ENCODE assay signal across 18 cellular contexts in the genomic region with DNA sequence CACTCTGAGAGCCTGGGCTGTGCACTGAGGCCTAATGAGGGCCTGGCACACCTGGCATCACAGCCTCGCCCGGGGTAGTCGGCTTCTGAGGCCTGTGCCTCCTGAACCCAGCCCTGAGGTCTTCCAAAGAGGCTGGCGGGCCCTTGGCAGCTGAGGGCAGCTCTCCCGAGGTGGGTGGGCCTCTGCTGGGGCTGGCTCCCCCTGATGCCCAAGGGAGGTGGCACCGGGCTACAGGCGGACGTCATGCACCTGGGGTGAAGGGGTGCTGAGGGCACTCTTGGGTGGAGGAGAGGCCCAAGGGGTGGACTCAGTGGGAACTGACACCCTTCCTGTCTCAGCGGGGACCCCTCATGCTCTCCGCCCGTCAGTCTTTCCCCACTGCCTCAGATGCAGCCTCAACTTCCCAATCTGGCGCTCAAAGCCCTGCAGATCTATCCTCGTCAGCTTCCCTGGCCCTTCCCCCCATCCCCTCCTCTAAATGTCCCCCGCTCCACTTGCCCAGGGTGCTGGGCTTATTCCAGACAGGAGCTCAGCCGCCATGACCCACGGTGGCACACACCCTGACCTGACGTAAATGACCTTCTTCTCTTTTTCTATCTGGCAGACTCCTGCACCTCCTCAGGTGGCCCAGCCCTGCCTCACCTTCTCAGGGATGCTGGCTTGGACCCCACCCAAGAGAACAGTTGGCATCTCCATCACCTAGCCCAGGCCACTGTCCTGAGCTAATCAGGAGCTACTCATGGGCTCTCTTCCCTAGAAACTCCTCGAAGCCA. TPM values are rescaled to one million over a fixed set of nuclear protein-coding genes. Genes with fewer than 3 reads are reported as not detected.
DNase-seq lines count a peak whose midpoint lies in the region; ATAC-seq and TF ChIP-seq lines count a peak whose summit lies in the region.
"Had no signal": no experiment of that assay in that cellular context is flagged by ENCODE, and none has a peak within 500 bp of the region (broad histone marks: within the 10 kb centered on the region; RNA-seq: fewer than 3 reads in every experiment).

No MANE protein-coding gene starts in this region.

- no peak overlapping the region for H3K9ac ChIP-seq in mammary epithelial cell (ENCODE audit: insufficient read depth, low read length)
- no peak overlapping the region for H3K9ac ChIP-seq in colonic mucosa (ENCODE audit: low read depth in 2 of 2, low read length in 2 of 2)

- CTCF ChIA-PET in mammary epithelial cell (lab: Charles Lee; ENCODE audit: low non-redundant PET), result no interaction called here

- H3K9me3 ChIP-seq in mammary epithelial cell (replicated peaks; ENCODE audit: insufficient read depth, low read length), result peaks cover 2% of the 10 kb centered on the region
- H3K9me3 ChIP-seq in breast epithelium, result no peaks in the 10 kb centered on the region
- H3K9me3 ChIP-seq in colonic mucosa, result no peaks in the 10 kb centered on the region

- in situ Hi-C loops in mammary epithelial cell (cut with MboI; ENCODE audit: low sequenced_read_pairs in 2 of 2) (no loop called here), GM13977 (cut with MboI; ENCODE audit: low pct_unique_long_range_greater_than_20kb, low sequenced_read_pairs, unreplicated experiment) (no loop called here)

- H3K4me3 Mint-ChIP-seq in osteocyte (ENCODE audit: unreplicated experiment), result no peak overlapping the region
- H3K4me3 Mint-ChIP-seq: CD14-positive monocyte had no signal

- peak overlapping the region; percentile 20 for H2AFZ ChIP-seq in mammary epithelial cell (ENCODE audit: low read depth, low read length)

- H4K20me1 ChIP-seq in mammary epithelial cell (ENCODE audit: insufficient read depth, low read length), result no peaks in the 10 kb centered on the region

- dilution Hi-C loops in mammary epithelial cell (cut with HindIII; ENCODE audit: low sequenced_read_pairs), result no loop called here

- no peaks in the 10 kb centered on the region for H3K9me3 Mint-ChIP-seq in osteocyte (ENCODE audit: unreplicated experiment)

- ATAC-seq in stimulated activated naive CD8-positive, alpha-beta T cell treated with anti-CD3 and anti-CD28 coated beads, Interleukin-15, Interleukin-2, amounts not matched to agents 100 U/mL and 50 U/mL, for 24 hours, result no peak
- ATAC-seq: Panc1 had no signal

- no peak overlapping the region for H3K4me2 ChIP-seq in mammary epithelial cell (ENCODE audit: insufficient read depth, low read depth, low read length)

- H3K79me2 ChIP-seq in mammary epithelial cell (ENCODE audit: insufficient read depth, low read length), result no peaks in the 10 kb centered on the region

- TF ChIP-seq CTCF in mammary epithelial cell (conservative IDR thresholded peaks at IDR 0.05 in 1 of 2, IDR thresholded peaks at IDR 0.05 in 1 of 2; ENCODE audit: extremely low read depth in 1 of 2, insufficient read depth in 1 of 2, low read depth in 1 of 2, low read length in 2 of 2) (no peak), breast epithelium (IDR thresholded peaks at IDR 0.05) (no peak), colonic mucosa (IDR thresholded peaks at IDR 0.05) (no peak), osteocyte (IDR thresholded peaks at IDR 0.05) (no peak), GM13977 (IDR thresholded peaks at IDR 0.05; ENCODE audit: extremely low read depth, insufficient read depth, missing control alignments) (no peak)

- H3K27ac ChIP-seq in mammary epithelial cell (ENCODE audit: insufficient read depth, low read depth, low read length) (no peak overlapping the region), breast epithelium (no peak overlapping the region), colonic mucosa (no peak overlapping the region)

- H3K4me3 ChIP-seq in mammary epithelial cell (replicated peaks in 1 of 3; ENCODE audit: insufficient read depth in 1 of 3, low read depth in 2 of 3, low read length in 3 of 3) (no peak overlapping the region), breast epithelium (no peak overlapping the region), colonic mucosa (no peak overlapping the region)

- H3K27me3 ChIP-seq in mammary epithelial cell (ENCODE audit: insufficient read depth, low read length) (no peaks in the 10 kb centered on the region), breast epithelium (peaks cover 0 to 25% of the 10 kb centered on the region in 2 donors), colonic mucosa (no peaks in the 10 kb centered on the region)

- no peaks in the 10 kb centered on the region for H3K36me3 Mint-ChIP-seq in osteocyte (ENCODE audit: unreplicated experiment)
- H3K36me3 Mint-ChIP-seq: CD14-positive monocyte had no signal

- no peak for TF ChIP-seq POLR2A in breast epithelium (IDR thresholded peaks at IDR 0.05)

- peaks cover 7% of the 10 kb centered on the region for H3K27me3 Mint-ChIP-seq in osteocyte (ENCODE audit: unreplicated experiment)

- DNase-seq in mammary epithelial cell, result no peak
- DNase-seq in breast epithelium (ENCODE audit: low spot score in 2 of 2), result no peak
- peak; percentile 11 for DNase-seq in colonic mucosa
- DNase-seq in osteocyte (ENCODE audit: extremely low spot score, unreplicated experiment), result peak; percentile 78
- DNase-seq in GM13977 (ENCODE audit: low spot score), result no peak
- no peak for DNase-seq in Kasumi-1 (lab: John Stamatoyannopoulos, UW)
- DNase-seq in stimulated activated naive CD8-positive, alpha-beta T cell treated with anti-CD3 and anti-CD28 coated beads, Interleukin-15, Interleukin-2, amounts not matched to agents 100 U/mL and 50 U/mL, for 24 hours, result no peak
- DNase-seq in EL, result no peak
- DNase-seq: GOT3, KBM-7, NCI-H1092 treated with DMSO at 0.1 percent for 48 hours, NCI-H187, NCI-H446, NCI-H748 treated with DMSO at 0.1 percent for 48 hours, SHP77 treated with DMSO at 0.1 percent for 48 hours had no signal

- H3K27ac Mint-ChIP-seq in osteocyte (ENCODE audit: unreplicated experiment), result no peak overlapping the region
- H3K27ac Mint-ChIP-seq: CD14-positive monocyte had no signal

- peaks cover 6% of the 10 kb centered on the region for H3K4me1 Mint-ChIP-seq in osteocyte (ENCODE audit: unreplicated experiment)
- H3K4me1 Mint-ChIP-seq: CD14-positive monocyte had no signal

- WGBS in mammary epithelial cell (ENCODE audit: low coverage, missing lambda C conversion rate), result 53% methylated on average over 13 of the region's 18 CpGs

- no TSS peak for BruUV-seq in mammary epithelial cell (replicated peaks; lab: Mats Ljungman, UMichigan)

- intact Hi-C loops in mammary epithelial cell (cut with micrococcal nuclease) (no loop called here), breast epithelium (cut with DNase I; ENCODE audit: low total_unique reads) (no loop called here), colonic mucosa (cut with DNase I) (no loop called here)

- H3K36me3 ChIP-seq in mammary epithelial cell (ENCODE audit: insufficient read depth, low read length) (no peaks in the 10 kb centered on the region), breast epithelium (no peaks in the 10 kb centered on the region), colonic mucosa (no peaks in the 10 kb centered on the region)

- H3K4me1 ChIP-seq in mammary epithelial cell (ENCODE audit: insufficient read depth, low read length) (peaks cover 2% of the 10 kb centered on the region), breast epithelium (no peaks in the 10 kb centered on the region), colonic mucosa (peaks cover 2% of the 10 kb centered on the region)

RNA-seq across cellular contexts. Expression of gene MYL10, which starts 38.2 kb away (rescaled TPM):
- total RNA-seq in mammary epithelial cell (not detected), breast epithelium (not detected), colonic mucosa (not detected), osteocyte (0.52 TPM in 1 of 2 replicates, not detected in the other)
- polyA plus RNA-seq in mammary epithelial cell, result not detected
- polyA minus RNA-seq in mammary epithelial cell, result not detected
- total RNA-seq: MCF 10A had no signal
- polyA plus RNA-seq: CD14-positive monocyte had no signal

Comparison
In these comparisons a context has a peak if more than half of its experiments do, and no peak if none do; other contexts are left out.
1. DNase-seq: peak in colonic mucosa (single experiment) and osteocyte (single experiment); none in mammary epithelial cell (single experiment), breast epithelium (0 of 2), GM13977 (single experiment), Kasumi-1 (0 of 2), stimulated activated naive CD8-positive, alpha-beta T cell treated with anti-CD3 and anti-CD28 coated beads, Interleukin-15, Interleukin-2, amounts not matched to agents 100 U/mL and 50 U/mL, for 24 hours (single experiment) and EL (single experiment).